In genomic region chr6:144314562-144314961, GRCh38 we compare ENCODE assay signal across 20 cellular contexts. TPM values are rescaled to one million over a fixed set of nuclear protein-coding genes. Genes with fewer than 3 reads are reported as not detected.
DNase-seq lines count a peak whose midpoint lies in the region; ATAC-seq and TF ChIP-seq lines count a peak whose summit lies in the region.
"Had no signal": no experiment of that assay in that cellular context is flagged by ENCODE, and none has a peak within 500 bp of the region (broad histone marks: within the 10 kb centered on the region; RNA-seq: fewer than 3 reads in every experiment).

No MANE protein-coding gene starts in this region.

- peaks cover 0 to 6% of the 10 kb centered on the region in 2 donors for H3K36me3 ChIP-seq in gastroesophageal sphincter
- peaks cover 0 to 3% (median 2%) of the 10 kb centered on the region in 4 donors for H3K36me3 ChIP-seq in upper lobe of left lung

- H3K27ac Mint-ChIP-seq in nephron progenitor cell, result peak overlapping the region; percentile 51
- H3K27ac Mint-ChIP-seq: T-helper 17 cell had no signal

- WGBS in gastroesophageal sphincter (ENCODE audit: low coverage in 1 of 2), 2 donors, result 11 to 46% methylated on average over 1 of the region's 1 CpG
- WGBS in upper lobe of left lung, 2 donors, result 27 to 44% methylated on average over 1 of the region's 1 CpG

- H3K9me3 Mint-ChIP-seq in nephron progenitor cell, result no peaks in the 10 kb centered on the region
- H3K9me3 Mint-ChIP-seq: activated naive CD4-positive, alpha-beta T cell treated with anti-CD3 and anti-CD28 coated beads, Interleukin-2, amount 50 U/mL, for 72 hours; central memory CD8-positive, alpha-beta T cell had no signal

- H3K36me3 Mint-ChIP-seq in nephron progenitor cell (ENCODE audit: low read depth), result peaks cover 11% of the 10 kb centered on the region
- H3K36me3 Mint-ChIP-seq: activated naive CD4-positive, alpha-beta T cell treated with anti-CD3 and anti-CD28 coated beads, Interleukin-2, amount 50 U/mL, for 72 hours had no signal

- no peak overlapping the region for H3K4me3 Mint-ChIP-seq in nephron progenitor cell
- H3K4me3 Mint-ChIP-seq: CD14-positive monocyte; central memory CD8-positive, alpha-beta T cell; T-helper 17 cell had no signal

- no peaks in the 10 kb centered on the region for H3K27me3 Mint-ChIP-seq in nephron progenitor cell (ENCODE audit: low read depth, poor library complexity)
- H3K27me3 Mint-ChIP-seq: central memory CD8-positive, alpha-beta T cell had no signal

- peak; percentile 14 for DNase-seq in DMS53 (lab: John Stamatoyannopoulos, UW)
- DNase-seq in DMS53 treated with DMSO at 0.1 percent for 48 hours (lab: John Stamatoyannopoulos, UW; ENCODE audit: unreplicated experiment), result no peak
- no peak for DNase-seq in nephron progenitor cell
- DNase-seq in upper lobe of left lung, result no peak
- no peak for DNase-seq in activated T-cell treated with anti-CD3 and anti-CD28 coated beads, Interleukin-2, amount 50 U/mL, for 48 hours
- no peak for DNase-seq in dedifferentiated amniotic fluid mesenchymal stem cell (ENCODE audit: extremely low spot score)
- DNase-seq in NCI-H345 treated with DMSO at 0.1 percent for 48 hours (lab: John Stamatoyannopoulos, UW; ENCODE audit: unreplicated experiment), result no peak
- DNase-seq: activated CD4-positive, alpha-beta T cell treated with anti-CD3 and anti-CD28 coated beads for 1 hour; activated CD8-positive, alpha-beta memory T cell treated with anti-CD3 and anti-CD28 coated beads, Interleukin-2, amount 50 U/mL, for 48 hours; DND-41; NCI-H1092; NCI-H2227 treated with DMSO at 0.1 percent for 48 hours; T-helper 17 cell had no signal

- peaks cover 33% of the 10 kb centered on the region for H3K4me1 Mint-ChIP-seq in nephron progenitor cell

- peak overlapping the region in 3 of 4 donors; percentile 47 to 66 (median 61) for H3K27ac ChIP-seq in gastroesophageal sphincter
- H3K27ac ChIP-seq in upper lobe of left lung, result peak overlapping the region; percentile 74 to 87 (median 76)
- H3K27ac ChIP-seq: 22Rv1, HL-60 had no signal

- H3K27me3 ChIP-seq in gastroesophageal sphincter (no peaks in the 10 kb centered on the region), upper lobe of left lung (no peaks in the 10 kb centered on the region)

- peak; percentile 17 for ATAC-seq in gastroesophageal sphincter
- no peak for ATAC-seq in upper lobe of left lung (ENCODE audit: low FRiP score in 2 of 2)
- ATAC-seq: activated naive CD4-positive, alpha-beta T cell treated with anti-CD3 and anti-CD28 coated beads, Interleukin-2, amount 50 U/mL, for 72 hours; T-helper 17 cell had no signal

- H3K4me3 ChIP-seq in gastroesophageal sphincter (no peak overlapping the region), upper lobe of left lung (no peak overlapping the region)
- H3K4me3 ChIP-seq: K562 had no signal

- TF ChIP-seq POLR2A in gastroesophageal sphincter (IDR thresholded peaks at IDR 0.05) (no peak), upper lobe of left lung (IDR thresholded peaks at IDR 0.05) (no peak)

- no peak for TF ChIP-seq EP300 in gastroesophageal sphincter (IDR thresholded peaks at IDR 0.05)
- TF ChIP-seq EP300 in upper lobe of left lung (IDR thresholded peaks at IDR 0.05), result no peak

- TF ChIP-seq CTCF in gastroesophageal sphincter (IDR thresholded peaks at IDR 0.05), result no peak
- no peak for TF ChIP-seq CTCF in nephron progenitor cell (IDR thresholded peaks at IDR 0.05)
- no peak for TF ChIP-seq CTCF in upper lobe of left lung (IDR thresholded peaks at IDR 0.05)

- H3K9me3 ChIP-seq in gastroesophageal sphincter, result no peaks in the 10 kb centered on the region
- H3K9me3 ChIP-seq in upper lobe of left lung, result no peaks in the 10 kb centered on the region

- H3K4me1 ChIP-seq in gastroesophageal sphincter (peaks cover 13 to 66% (median 23%) of the 10 kb centered on the region in 3 donors), upper lobe of left lung (peaks cover 31 to 65% (median 55%) of the 10 kb centered on the region in 4 donors)

RNA-seq across cellular contexts. Expression of gene UTRN, which starts 29.4 kb away (rescaled TPM):
- total RNA-seq in gastroesophageal sphincter (100 to 1,000 TPM in 3 of 4 donors, 10 to 100 TPM in 1; 95.9 to 251 (median 139) TPM), upper lobe of left lung (100 to 1,000 TPM; 209 to 637 (median 340) TPM)
